23 cellular contexts compared by ENCODE assay signal in genomic region chr3:12922881-12923431, GRCh38.
DNase-seq lines count a peak whose midpoint lies in the region; ATAC-seq, FAIRE-seq and TF ChIP-seq lines count a peak whose summit lies in the region.
"Had no signal": no experiment of that assay in that cellular context is flagged by ENCODE, and none has a peak within 500 bp of the region (broad histone marks: within the 10 kb centered on the region; RNA-seq: fewer than 3 reads in every experiment).

No MANE protein-coding gene starts in this region.

- CTCF ChIA-PET in SK-N-SH (lab: Yijun Ruan, JAX) (interaction anchor here (1.0 to 1.9 kb wide), 3 partner anchors 8 to 72 kb away, joined by 3 to 5 read pairs (median 5); no protein-coding TSS in a partner anchor), K562 (lab: Yijun Ruan, JAX; ENCODE audit: low intra/inter-chr PET ratio) (no interaction called here)
- CTCF ChIA-PET in activated CD8-positive, alpha-beta memory T cell treated with anti-CD3 and anti-CD28 coated beads, Interleukin-2, amount 10 ng/mL, durations not matched to agents 7 days and 5 days (lab: Charles Lee), result no interaction called here

- 80% methylated on average over 5 of the region's 11 CpGs for whole genome bisulfite sequencing in SK-N-SH (ENCODE audit: low lambda C conversion rate)
- 87% methylated on average over 10 of the region's 11 CpGs for WGBS in K562 (ENCODE audit: insufficient coverage, low coverage, missing lambda C conversion rate)

- no peaks in the 10 kb centered on the region for H3K36me3 Mint-ChIP-seq in glutamatergic neuron (ENCODE audit: unreplicated experiment)
- H3K36me3 Mint-ChIP-seq in stimulated activated effector memory CD8-positive, alpha-beta T cell treated with anti-CD3 and anti-CD28 coated beads, Interleukin-12 subunit alpha, Interleukin-12 subunit beta, amount 100 ng/mL, for 72 hours, result peaks cover 79% of the 10 kb centered on the region
- peaks cover 4% of the 10 kb centered on the region for H3K36me3 Mint-ChIP-seq in activated CD8-positive, alpha-beta memory T cell treated with anti-CD3 and anti-CD28 coated beads, Interleukin-2, amount 10 ng/mL, durations not matched to agents 7 days and 5 days

- H3K9me3 Mint-ChIP-seq in glutamatergic neuron (ENCODE audit: unreplicated experiment), result peaks cover 35% of the 10 kb centered on the region
- H3K9me3 Mint-ChIP-seq in stimulated activated effector memory CD8-positive, alpha-beta T cell treated with anti-CD3 and anti-CD28 coated beads, Interleukin-12 subunit alpha, Interleukin-12 subunit beta, amount 100 ng/mL, for 72 hours, result no peaks in the 10 kb centered on the region
- H3K9me3 Mint-ChIP-seq in activated CD8-positive, alpha-beta memory T cell treated with anti-CD3 and anti-CD28 coated beads, Interleukin-2, amount 10 ng/mL, durations not matched to agents 7 days and 5 days (ENCODE audit: low read depth), result no peaks in the 10 kb centered on the region
- H3K9me3 Mint-ChIP-seq: CD4-positive, alpha-beta T cell had no signal

- H2AFZ ChIP-seq in SK-N-SH (ENCODE audit: low read depth), result no peak overlapping the region
- no peak overlapping the region for H2AFZ ChIP-seq in K562 (ENCODE audit: low read depth, low read length)
- H2AFZ ChIP-seq: PC-9 had no signal

- H3K27me3 Mint-ChIP-seq in glutamatergic neuron (ENCODE audit: unreplicated experiment), result peaks cover 27% of the 10 kb centered on the region
- H3K27me3 Mint-ChIP-seq in activated CD8-positive, alpha-beta memory T cell treated with anti-CD3 and anti-CD28 coated beads, Interleukin-2, amount 10 ng/mL, durations not matched to agents 7 days and 5 days, result no peaks in the 10 kb centered on the region
- H3K27me3 Mint-ChIP-seq: CD4-positive, alpha-beta T cell had no signal

- BruUV-seq in K562 (replicated peaks; lab: Mats Ljungman, UMichigan), result no TSS peak

- TF ChIP-seq EP300 in SK-N-SH (IDR thresholded peaks at IDR 0.05; ENCODE audit: borderline replicate concordance in 1 of 2, low read depth in 1 of 2, low read length in 1 of 2), result no peak
- no peak for TF ChIP-seq EP300 in K562 (IDR thresholded peaks at IDR 0.05; ENCODE audit: low read length)

- H3K36me3 ChIP-seq in SK-N-SH (replicated peaks in 1 of 2; ENCODE audit: control insufficient read depth in 1 of 2, insufficient read depth in 2 of 2, low read length in 1 of 2) (peaks cover 0 to 44% of the 10 kb centered on the region in 2 experiments), K562 (ENCODE audit: control insufficient read depth, insufficient read depth, low read length) (peaks cover 73% of the 10 kb centered on the region)
- H3K36me3 ChIP-seq: SJCRH30 had no signal

- H3K4me2 ChIP-seq in SK-N-SH (no peak overlapping the region), K562 (ENCODE audit: insufficient read depth, low read length) (no peak overlapping the region)
- H3K4me2 ChIP-seq: PC-9 had no signal

- H3K4me3 ChIP-seq in SK-N-SH (ENCODE audit: low read depth in 2 of 2, low read length in 1 of 2), result no peak overlapping the region
- H3K4me3 ChIP-seq in K562, result no peak overlapping the region
- H3K4me3 ChIP-seq: GM12878, PC-9, SJCRH30 had no signal

- no peak for TF ChIP-seq RAD21 in SK-N-SH (IDR thresholded peaks at IDR 0.05; ENCODE audit: low read length)
- TF ChIP-seq RAD21 in K562 (CRISPR knock-in tag; conservative IDR thresholded peaks at IDR 0.05 in 1 of 2, IDR thresholded peaks at IDR 0.05 in 1 of 2), result peak in 1 of 2 experiments; percentile 47; a peak in 3 of 4 replicates

- no peaks in the 10 kb centered on the region for H3K9me1 ChIP-seq in K562 (ENCODE audit: control insufficient read depth, insufficient read depth, low read length)

- H3K79me2 ChIP-seq in SK-N-SH (ENCODE audit: insufficient read depth) (no peaks in the 10 kb centered on the region), K562 (ENCODE audit: control insufficient read depth, insufficient read depth, low read length) (no peaks in the 10 kb centered on the region)

- no peaks in the 10 kb centered on the region for H3K9me2 ChIP-seq in SK-N-SH

- H3K9me3 ChIP-seq in SK-N-SH, result no peaks in the 10 kb centered on the region
- H3K9me3 ChIP-seq in K562 (replicated peaks; ENCODE audit: control insufficient read depth, insufficient read depth, low read depth, low read length), result no peaks in the 10 kb centered on the region
- H3K9me3 ChIP-seq: Caco-2, SJCRH30 had no signal

- DNase-seq in SK-N-SH, result peak; percentile 72
- peak in 2 of 4 experiments; percentile 26 to 40 for DNase-seq in K562 (ENCODE audit: extremely low read depth in 1 of 4, low spot score in 3 of 4)
- no peak for DNase-seq in glutamatergic neuron
- DNase-seq in stimulated activated effector memory CD8-positive, alpha-beta T cell treated with anti-CD3 and anti-CD28 coated beads, Interleukin-12 subunit alpha, Interleukin-12 subunit beta, amount 100 ng/mL, for 72 hours (ENCODE audit: low spot score in 2 of 2), result no peak
- no peak for DNase-seq in DMS114 treated with DMSO at 0.1 percent for 48 hours (lab: John Stamatoyannopoulos, UW; ENCODE audit: unreplicated experiment)
- DNase-seq in activated CD8-positive, alpha-beta memory T cell treated with anti-CD3 and anti-CD28 coated beads, Interleukin-2, amount 10 ng/mL, durations not matched to agents 7 days and 5 days, result no peak
- DNase-seq: Caco-2; CD4-positive, alpha-beta T cell; DMS53; EL; NCI-H1048; NCI-H1436; NCI-H1930; NCI-H345; NCI-H526; PC-9 had no signal

- peaks cover 0 to 21% of the 10 kb centered on the region in 2 experiments; a peak in 1 of 4 replicates for H3K4me1 ChIP-seq in SK-N-SH (ENCODE audit: control insufficient read depth in 1 of 2, insufficient read depth in 2 of 2, low read depth in 1 of 2, low read length in 1 of 2)
- H3K4me1 ChIP-seq in K562 (replicated peaks in 1 of 2; ENCODE audit: control insufficient read depth in 2 of 2, insufficient read depth in 2 of 2, low read length in 2 of 2), result peaks cover 0 to 28% of the 10 kb centered on the region in 2 experiments; a peak in 3 of 5 replicates
- H3K4me1 ChIP-seq: Caco-2 had no signal

- TF ChIP-seq POLR2A in K562 (conservative IDR thresholded peaks at IDR 0.05), result no peak

- H3F3A ChIP-seq in SK-N-SH (replicated peaks; ENCODE audit: insufficient read depth), result no peaks in the 10 kb centered on the region

- no peak for FAIRE-seq in K562 (lab: Jason Lieb, UNC)
- FAIRE-seq: GM12878, H1 had no signal

- POLR2A ChIA-PET in SK-N-SH (lab: Yijun Ruan, JAX), result no interaction called here
- POLR2A ChIA-PET in K562 (lab: Yijun Ruan, JAX), result interaction anchor here (0.7 kb wide), 2 partner anchors 266 to 624 kb away, joined by 3 read pairs; no protein-coding TSS in a partner anchor

- H3K27ac ChIP-seq in SK-N-SH (ENCODE audit: low read depth in 2 of 2, low read length in 1 of 2) (peak overlapping the region in 1 of 2 experiments; percentile 43; a peak in 1 of 4 replicates), K562 (ENCODE audit: extremely low read depth, low read depth, low read length) (no peak overlapping the region)
- H3K27ac ChIP-seq: 22Rv1, PC-9, RWPE1, SJCRH30 had no signal

- no peak overlapping the region for H3K4me3 Mint-ChIP-seq in glutamatergic neuron (ENCODE audit: unreplicated experiment)
- H3K4me3 Mint-ChIP-seq in stimulated activated effector memory CD8-positive, alpha-beta T cell treated with anti-CD3 and anti-CD28 coated beads, Interleukin-12 subunit alpha, Interleukin-12 subunit beta, amount 100 ng/mL, for 72 hours, result no peak overlapping the region
- no peak overlapping the region for H3K4me3 Mint-ChIP-seq in activated CD8-positive, alpha-beta memory T cell treated with anti-CD3 and anti-CD28 coated beads, Interleukin-2, amount 10 ng/mL, durations not matched to agents 7 days and 5 days
- H3K4me3 Mint-ChIP-seq: CD4-positive, alpha-beta T cell had no signal

- in situ Hi-C loops in K562 (cut with MboI), result no loop called here

- H3K27me3 ChIP-seq in SK-N-SH (ENCODE audit: insufficient read depth) (no peaks in the 10 kb centered on the region), K562 (ENCODE audit: control insufficient read depth in 2 of 2, insufficient read depth in 2 of 2, low read length in 2 of 2) (no peaks in the 10 kb centered on the region)
- H3K27me3 ChIP-seq: SJCRH30 had no signal

- H3K4me1 Mint-ChIP-seq in glutamatergic neuron (ENCODE audit: low read depth, unreplicated experiment), result peaks cover 21% of the 10 kb centered on the region
- H3K4me1 Mint-ChIP-seq in stimulated activated effector memory CD8-positive, alpha-beta T cell treated with anti-CD3 and anti-CD28 coated beads, Interleukin-12 subunit alpha, Interleukin-12 subunit beta, amount 100 ng/mL, for 72 hours, result peaks cover 42% of the 10 kb centered on the region
- H3K4me1 Mint-ChIP-seq in activated CD8-positive, alpha-beta memory T cell treated with anti-CD3 and anti-CD28 coated beads, Interleukin-2, amount 10 ng/mL, durations not matched to agents 7 days and 5 days, result peaks cover 12% of the 10 kb centered on the region

- ATAC-seq in SK-N-SH treated with all-trans-retinoic acid at 6 μM for 48 hours (no peak; the same call in 2 of the 3 replicates), K562 (peak; percentile 82), GM18873 (IDR thresholded peaks at IDR 0.05; ENCODE audit: low FRiP score, unreplicated experiment) (no peak)
- no peak for ATAC-seq in stimulated activated effector memory CD8-positive, alpha-beta T cell treated with anti-CD3 and anti-CD28 coated beads, Interleukin-12 subunit alpha, Interleukin-12 subunit beta, amount 100 ng/mL, for 72 hours
- no peak for ATAC-seq in activated CD8-positive, alpha-beta memory T cell treated with anti-CD3 and anti-CD28 coated beads, Interleukin-2, amount 10 ng/mL, durations not matched to agents 7 days and 5 days
- ATAC-seq: GM12878 had no signal

- TF ChIP-seq CTCF in SK-N-SH (IDR thresholded peaks at IDR 0.05) (no peak), K562 (IDR thresholded peaks at IDR 0.05 in 2 of 3, conservative IDR thresholded peaks at IDR 0.05 in 1 of 3; ENCODE audit: insufficient read depth in 2 of 3, low read depth in 1 of 3, low read length in 3 of 3) (peak; percentile 29 to 32 (median 30); a peak in 3 of 6 replicates), glutamatergic neuron (IDR thresholded peaks at IDR 0.05; ENCODE audit: partially characterized antibody, unreplicated experiment) (no peak)

- H3K9ac ChIP-seq in SK-N-SH (no peak overlapping the region), K562 (ENCODE audit: insufficient read depth in 1 of 2, low read depth in 2 of 2, low read length in 2 of 2) (peak overlapping the region in 1 of 2 experiments; percentile 62; a peak in 2 of 4 replicates)

- H4K20me1 ChIP-seq in SK-N-SH (ENCODE audit: insufficient read depth) (no peaks in the 10 kb centered on the region), K562 (replicated peaks; ENCODE audit: control insufficient read depth, insufficient read depth, low read length) (peaks cover 7% of the 10 kb centered on the region; the same call in 1 of the 2 replicates)

- peak overlapping the region; percentile 71 for H3K27ac Mint-ChIP-seq in glutamatergic neuron (ENCODE audit: unreplicated experiment)
- H3K27ac Mint-ChIP-seq in stimulated activated effector memory CD8-positive, alpha-beta T cell treated with anti-CD3 and anti-CD28 coated beads, Interleukin-12 subunit alpha, Interleukin-12 subunit beta, amount 100 ng/mL, for 72 hours, result peak overlapping the region; percentile 57
- H3K27ac Mint-ChIP-seq in activated CD8-positive, alpha-beta memory T cell treated with anti-CD3 and anti-CD28 coated beads, Interleukin-2, amount 10 ng/mL, durations not matched to agents 7 days and 5 days, result no peak overlapping the region

- intact Hi-C loops in K562 (cut with micrococcal nuclease), result loop anchor here (2.0 kb wide), 1 partner anchor 62 kb away; no protein-coding TSS in a partner anchor

Comparison
In these comparisons a context has a peak if more than half of its experiments do, and no peak if none do; other contexts are left out.
1. CTCF ChIP-seq: peak in K562 (3 of 3); none in SK-N-SH (single experiment) and glutamatergic neuron (single experiment).
2. Of the 27 proteins assayed by ChIP-seq in both K562 and SK-N-SH: peak only in K562: CTCF; only in SK-N-SH: none; in both: none; in neither: 25; mixed calls (peak in some experiments, not most) for 1.